ENCODE assay signal across 8 cellular contexts in genomic region chr17:60077672-60078519, GRCh38. TPM values are rescaled to one million over a fixed set of nuclear protein-coding genes. Genes with fewer than 3 reads are reported as not detected.
DNase-seq lines count a peak whose midpoint lies in the region; ATAC-seq and TF ChIP-seq lines count a peak whose summit lies in the region.

No MANE protein-coding gene starts in this region.

- H3K27ac ChIP-seq in PC-3 (ENCODE audit: low read length) (peak overlapping the region; percentile 76), iPS-18a (ENCODE audit: low read length) (no peak overlapping the region)

- H2AFZ ChIP-seq in PC-3 (ENCODE audit: low read length): peak overlapping the region; percentile 68

- no peak for TF ChIP-seq POLR2A in GM18505 (IDR thresholded peaks at IDR 0.05; ENCODE audit: borderline replicate concordance, extremely low read depth, insufficient read depth, insufficient read length)

- peak overlapping the region; percentile 82 for H3K4me3 ChIP-seq in PC-3 (ENCODE audit: low read length)
- H3K4me3 ChIP-seq in iPS-18a (ENCODE audit: low read length): peak overlapping the region; percentile 90

- H3K9me3 ChIP-seq in PC-3 (ENCODE audit: low read length) (no peaks in the 10 kb centered on the region), iPS-18a (ENCODE audit: control insufficient read depth, low read depth, low read length) (no peaks in the 10 kb centered on the region)

- H3K36me3 ChIP-seq in PC-3 (ENCODE audit: low read depth, low read length) (peaks cover 32% of the 10 kb centered on the region), iPS-18a (ENCODE audit: control insufficient read depth, low read depth, low read length) (peaks cover 30% of the 10 kb centered on the region)

- TSS peak; percentile 30 for BruUV-seq in PC-3 (replicated peaks; lab: Mats Ljungman, UMichigan)

- H3K4me2 ChIP-seq in PC-3 (ENCODE audit: low read length): peak overlapping the region; percentile 99

- POLR2A ChIA-PET in PC-3 (lab: Charles Lee; ENCODE audit: unreplicated experiment): interaction anchor here (0.6 to 1.0 kb wide), 5 partner anchors 11 to 1761 kb away, joined by 3 to 11 read pairs (median 3); no protein-coding TSS in a partner anchor

- peaks cover 37% of the 10 kb centered on the region for H3K4me1 ChIP-seq in PC-3 (ENCODE audit: insufficient read depth, low read length)
- H3K4me1 ChIP-seq in iPS-18a (ENCODE audit: control insufficient read depth, low read depth, low read length): peaks cover 10% of the 10 kb centered on the region

- intact Hi-C loops in PC-3 (cut with micrococcal nuclease): loop anchor here (2.0 kb wide), 1 partner anchor 57 kb away; no protein-coding TSS in a partner anchor

- H4K20me1 ChIP-seq in PC-3 (ENCODE audit: low read length): peaks cover 4% of the 10 kb centered on the region; the same call in 1 of the 2 replicates

- H3K27me3 ChIP-seq in PC-3 (ENCODE audit: low read length): no peaks in the 10 kb centered on the region
- peaks cover 3% of the 10 kb centered on the region for H3K27me3 ChIP-seq in iPS-18a (ENCODE audit: control insufficient read depth, insufficient read depth, low read length)

- no peak for TF ChIP-seq CTCF in PC-3 (conservative IDR thresholded peaks at IDR 0.05; ENCODE audit: low read depth, low read length)

- DNase-seq in PC-3: no peak
- DNase-seq in amniotic epithelial cell (ENCODE audit: low read depth): peak; percentile 73
- DNase-seq in stimulated activated CD4-positive, alpha-beta T cell treated with anti-CD3 and anti-CD28 coated beads, Interleukin-15, amount 100 ng/mL, for 24 hours: peak; percentile 75
- DNase-seq in SW480 (ENCODE audit: low spot score): no peak
- no peak for DNase-seq in NCI-H1105 treated with DMSO at 0.1 percent for 48 hours (lab: John Stamatoyannopoulos, UW)

- H3K9ac ChIP-seq in PC-3 (ENCODE audit: low read length): peak overlapping the region; percentile 86
- H3K9ac ChIP-seq in iPS-18a (ENCODE audit: low read length): peak overlapping the region; percentile 60

- peaks cover 36% of the 10 kb centered on the region for H3K79me2 ChIP-seq in PC-3 (ENCODE audit: low read length)

- no peaks in the 10 kb centered on the region for H3K9me2 ChIP-seq in PC-3 (replicated peaks; ENCODE audit: low read length)

- no peaks in the 10 kb centered on the region for H3F3A ChIP-seq in PC-3 (ENCODE audit: low read length, unreplicated experiment)

- CTCF ChIA-PET in PC-3 (lab: Charles Lee): interaction anchor here (0.6 to 0.8 kb wide), 5 partner anchors 17 to 224 kb away, joined by 3 to 5 read pairs (median 4); no protein-coding TSS in a partner anchor

- ATAC-seq in GM18505 (IDR thresholded peaks at IDR 0.05; ENCODE audit: unreplicated experiment) (peak; percentile 33), HG02759 (IDR thresholded peaks at IDR 0.05; ENCODE audit: unreplicated experiment) (peak; percentile 24), PC-3 (peak; percentile 17)

RNA-seq across cellular contexts. Expression of gene HEATR6, which starts 0.8 kb away (rescaled TPM):
- total RNA-seq in PC-3 (2014; rRNA removed): 24.7 and 31.6 TPM in 2 replicates

Comparison
In these comparisons a context has a peak if more than half of its experiments do, and no peak if none do; other contexts are left out.
1. DNase-seq: peak in amniotic epithelial cell (single experiment) and stimulated activated CD4-positive, alpha-beta T cell treated with anti-CD3 and anti-CD28 coated beads, Interleukin-15, amount 100 ng/mL, for 24 hours (single experiment); none in PC-3 (single experiment), SW480 (single experiment) and NCI-H1105 treated with DMSO at 0.1 percent for 48 hours (single experiment).
2. Peak in every context shown above with its lines, with median percentiles within 50 percentile points of each other: ATAC-seq.